14 cellular contexts compared by ENCODE assay signal in the genomic region with DNA sequence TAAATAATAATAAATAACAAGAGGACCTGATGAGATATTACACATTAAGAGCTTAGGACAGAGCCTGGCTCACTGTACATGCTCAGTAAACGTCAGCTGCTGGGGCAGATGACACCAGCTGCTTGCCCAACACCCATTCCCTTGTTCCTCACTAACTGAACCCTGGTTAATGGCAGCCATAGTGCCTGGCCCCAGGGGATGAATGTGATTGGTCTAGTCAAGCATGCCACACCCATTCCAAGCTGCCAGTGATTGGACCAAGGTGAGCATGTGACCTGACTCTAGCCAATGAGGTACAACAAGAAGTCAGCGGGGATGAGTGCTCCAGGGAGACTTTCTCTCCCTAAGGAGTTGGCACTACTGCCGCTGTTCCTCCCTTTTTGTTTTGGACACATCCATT.
DNase-seq lines count a peak whose midpoint lies in the region; ATAC-seq and TF ChIP-seq lines count a peak whose summit lies in the region.
"Had no signal": no experiment of that assay in that cellular context is flagged by ENCODE, and none has a peak within 500 bp of the region (broad histone marks: within the 10 kb centered on the region; RNA-seq: fewer than 3 reads in every experiment).

No MANE protein-coding gene starts in this region.

- H3K9ac ChIP-seq in mesenchymal stem cell (ENCODE audit: low read length): no peak overlapping the region

- H2AK5ac ChIP-seq in mesenchymal stem cell (ENCODE audit: low read length, severe bottlenecking): no peak overlapping the region

- H3K27me3 ChIP-seq in RWPE2 (ENCODE audit: insufficient read depth, poor library complexity, severe bottlenecking): no peaks in the 10 kb centered on the region
- H3K27me3 ChIP-seq in mesenchymal stem cell (ENCODE audit: control insufficient read depth in 1 of 2, insufficient read depth in 1 of 2, low read length in 2 of 2): no peaks in the 10 kb centered on the region
- no peaks in the 10 kb centered on the region for H3K27me3 ChIP-seq in WERI-Rb-1 (ENCODE audit: insufficient read depth, low read depth, severe bottlenecking)
- H3K27me3 ChIP-seq: tibial artery had no signal

- peak overlapping the region in 1 of 2 experiments; percentile 14 for H3K4ac ChIP-seq in mesenchymal stem cell (ENCODE audit: low read depth in 1 of 2, low read length in 2 of 2)

- H2AFZ ChIP-seq in mesenchymal stem cell (ENCODE audit: low read depth, low read length): no peak overlapping the region

- peak overlapping the region in 1 of 2 experiments; percentile 1 for H3K23ac ChIP-seq in mesenchymal stem cell (ENCODE audit: low read length in 2 of 2)

- H3K36me3 ChIP-seq in HEK293 (ENCODE audit: control insufficient read depth in 2 of 2, insufficient read depth in 1 of 2, low read length in 2 of 2) (no peaks in the 10 kb centered on the region), RWPE2 (ENCODE audit: low read depth) (no peaks in the 10 kb centered on the region), mesenchymal stem cell (ENCODE audit: control insufficient read depth in 1 of 2, insufficient read depth in 2 of 2, low read depth in 1 of 2, low read length in 2 of 2) (no peaks in the 10 kb centered on the region), WERI-Rb-1 (no peaks in the 10 kb centered on the region)
- H3K36me3 ChIP-seq: tibial artery had no signal

- H2BK120ac ChIP-seq in mesenchymal stem cell (ENCODE audit: low read depth, low read length): peak overlapping the region; percentile 69

- no peak overlapping the region for H3K4me2 ChIP-seq in mesenchymal stem cell (ENCODE audit: low read length, poor library complexity, severe bottlenecking)

- POLR2A ChIA-PET in HEK293 (lab: Yijun Ruan, JAX): no interaction called here

- no peaks in the 10 kb centered on the region for H3K79me1 ChIP-seq in mesenchymal stem cell (replicated peaks; ENCODE audit: low read length, poor library complexity, severe bottlenecking)

- H3K4me1 ChIP-seq in HEK293 (ENCODE audit: control insufficient read depth, insufficient read depth, low read length) (no peaks in the 10 kb centered on the region), RWPE2 (ENCODE audit: insufficient read depth, poor library complexity, severe bottlenecking) (peaks cover 62% of the 10 kb centered on the region), mesenchymal stem cell (ENCODE audit: control insufficient read depth, insufficient read depth, low read depth, low read length) (peaks cover 19% of the 10 kb centered on the region)

- peak overlapping the region; percentile 67 for H2BK15ac ChIP-seq in mesenchymal stem cell (ENCODE audit: low read depth, poor library complexity, severe bottlenecking)

- H3K4me3 ChIP-seq in HEK293 (ENCODE audit: low read depth, low read length): no peak overlapping the region
- H3K4me3 ChIP-seq in RWPE2 (ENCODE audit: severe bottlenecking): no peak overlapping the region
- no peak overlapping the region for H3K4me3 ChIP-seq in mesenchymal stem cell (ENCODE audit: insufficient read depth in 1 of 2, low read depth in 1 of 2, low read length in 2 of 2)
- no peak overlapping the region for H3K4me3 ChIP-seq in WERI-Rb-1 (ENCODE audit: low read depth, low read length)
- H3K4me3 ChIP-seq: tibial artery had no signal

- ATAC-seq in RWPE2 (ENCODE audit: low read depth): no peak
- ATAC-seq in GM19023 (IDR thresholded peaks at IDR 0.05; ENCODE audit: unreplicated experiment): no peak

- peak overlapping the region; percentile 85 to 99 for H2BK12ac ChIP-seq in mesenchymal stem cell (ENCODE audit: low read length in 2 of 2)

- peak overlapping the region; percentile 67 to 91 for H3K18ac ChIP-seq in mesenchymal stem cell (ENCODE audit: low read depth in 1 of 2, low read length in 2 of 2)

- H2BK5ac ChIP-seq in mesenchymal stem cell (ENCODE audit: low read depth, low read length, poor library complexity, severe bottlenecking): no peak overlapping the region

- peak overlapping the region; percentile 70 for H4K8ac ChIP-seq in mesenchymal stem cell (ENCODE audit: low read length)

- TF ChIP-seq CTCF in HEK293 (tag by site-specific recombination; IDR thresholded peaks at IDR 0.05): no peak
- TF ChIP-seq CTCF in RWPE2 (IDR thresholded peaks at IDR 0.05; ENCODE audit: poor library complexity, severe bottlenecking): no peak
- TF ChIP-seq CTCF in WERI-Rb-1 (IDR thresholded peaks at IDR 0.05; ENCODE audit: low read depth, low read length): no peak

- H3K14ac ChIP-seq in mesenchymal stem cell (ENCODE audit: low read length in 2 of 2): peak overlapping the region in 1 of 2 experiments; percentile 73

- peak overlapping the region; percentile 93 for H4K91ac ChIP-seq in mesenchymal stem cell (ENCODE audit: low read length)

- H3K27ac ChIP-seq in HEK293 (ENCODE audit: extremely low read depth, low read depth, low read length) (no peak overlapping the region), RWPE2 (ENCODE audit: poor library complexity, severe bottlenecking) (peak overlapping the region; percentile 99), mesenchymal stem cell (ENCODE audit: low read length, poor library complexity, severe bottlenecking) (no peak overlapping the region), WERI-Rb-1 (no peak overlapping the region)

- CTCF ChIA-PET in HEK293 (lab: Yijun Ruan, JAX): interaction anchor here (2.2 kb wide), 1 partner anchor 9 kb away, joined by 9 read pairs; no protein-coding TSS in a partner anchor

- H3K9me3 ChIP-seq in HEK293 (ENCODE audit: control insufficient read depth, insufficient read depth, low read depth, low read length): no peaks in the 10 kb centered on the region
- H3K9me3 ChIP-seq in RWPE2 (ENCODE audit: severe bottlenecking): peaks cover 4% of the 10 kb centered on the region
- H3K9me3 ChIP-seq in mesenchymal stem cell (ENCODE audit: control insufficient read depth, low read length): peaks cover 7% of the 10 kb centered on the region
- peaks cover 8% of the 10 kb centered on the region for H3K9me3 ChIP-seq in WERI-Rb-1 (ENCODE audit: severe bottlenecking)
- H3K9me3 ChIP-seq: tibial artery had no signal

- WGBS in mesenchymal stem cell: 85% methylated on average over 2 of the region's 3 CpGs

- peak; percentile 76 for DNase-seq in NCI-H82 (lab: John Stamatoyannopoulos, UW)
- no peak for DNase-seq in NCI-H82 treated with DMSO at 0.1 percent for 48 hours (lab: John Stamatoyannopoulos, UW; ENCODE audit: unreplicated experiment)
- DNase-seq in RWPE2 (ENCODE audit: low spot score): no peak
- peak; percentile 48 for DNase-seq in mesenchymal stem cell
- no peak for DNase-seq in RPMI8226
- no peak for DNase-seq in WERI-Rb-1
- DNase-seq: activated naive CD4-positive, alpha-beta T cell treated with anti-CD3 and anti-CD28 coated beads, Interleukin-2, amount 50 U/mL, for 16 hours; DMS153; effector CD8-positive, alpha-beta T cell; MM.1S; NCI-H446 treated with DMSO at 0.1 percent for 48 hours had no signal

TF ChIP-seq in HEK293, 187 proteins besides CTCF, POLR2A, EP300 and RAD21:
- TF ChIP-seq, protein P1, sequence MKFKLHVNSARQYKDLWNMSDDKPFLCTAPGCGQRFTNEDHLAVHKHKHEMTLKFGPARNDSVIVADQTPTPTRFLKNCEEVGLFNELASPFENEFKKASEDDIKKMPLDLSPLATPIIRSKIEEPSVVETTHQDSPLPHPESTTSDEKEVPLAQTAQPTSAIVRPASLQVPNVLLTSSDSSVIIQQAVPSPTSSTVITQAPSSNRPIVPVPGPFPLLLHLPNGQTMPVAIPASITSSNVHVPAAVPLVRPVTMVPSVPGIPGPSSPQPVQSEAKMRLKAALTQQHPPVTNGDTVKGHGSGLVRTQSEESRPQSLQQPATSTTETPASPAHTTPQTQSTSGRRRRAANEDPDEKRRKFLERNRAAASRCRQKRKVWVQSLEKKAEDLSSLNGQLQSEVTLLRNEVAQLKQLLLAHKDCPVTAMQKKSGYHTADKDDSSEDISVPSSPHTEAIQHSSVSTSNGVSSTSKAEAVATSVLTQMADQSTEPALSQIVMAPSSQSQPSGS (tag by site-specific recombination; IDR thresholded peaks at IDR 0.05; ENCODE audit: low read depth): no peak
- peak; percentile 24; the same call in 1 of the 2 replicates for TF ChIP-seq SP3 (tag by site-specific recombination; IDR thresholded peaks at IDR 0.05)
- TF ChIP-seq ZNF248 (tag by site-specific recombination; IDR thresholded peaks at IDR 0.05): no peak
- no peak for TF ChIP-seq MZF1 (tag by site-specific recombination; IDR thresholded peaks at IDR 0.05; ENCODE audit: borderline replicate concordance)
- TF ChIP-seq, protein P2, sequence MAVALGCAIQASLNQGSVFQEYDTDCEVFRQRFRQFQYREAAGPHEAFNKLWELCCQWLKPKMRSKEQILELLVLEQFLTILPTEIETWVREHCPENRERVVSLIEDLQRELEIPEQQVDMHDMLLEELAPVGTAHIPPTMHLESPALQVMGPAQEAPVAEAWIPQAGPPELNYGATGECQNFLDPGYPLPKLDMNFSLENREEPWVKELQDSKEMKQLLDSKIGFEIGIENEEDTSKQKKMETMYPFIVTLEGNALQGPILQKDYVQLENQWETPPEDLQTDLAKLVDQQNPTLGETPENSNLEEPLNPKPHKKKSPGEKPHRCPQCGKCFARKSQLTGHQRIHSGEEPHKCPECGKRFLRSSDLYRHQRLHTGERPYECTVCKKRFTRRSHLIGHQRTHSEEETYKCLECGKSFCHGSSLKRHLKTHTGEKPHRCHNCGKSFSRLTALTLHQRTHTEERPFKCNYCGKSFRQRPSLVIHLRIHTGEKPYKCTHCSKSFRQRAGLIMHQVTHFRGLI (tag by site-specific recombination; IDR thresholded peaks at IDR 0.05): no peak
- 0 out of 2 replicates have a peak, but pooled peaks have one; percentile 26 for TF ChIP-seq KLF9 (tag by site-specific recombination; IDR thresholded peaks at IDR 0.05; ENCODE audit: low read depth)
- TF ChIP-seq KLF10 (tag by site-specific recombination; IDR thresholded peaks at IDR 0.05): peak; percentile 62
- TF ChIP-seq SP2 (tag by site-specific recombination; IDR thresholded peaks at IDR 0.05): peak; percentile 62

Comparison
In these comparisons a context has a peak if more than half of its experiments do, and no peak if none do; other contexts are left out.
1. DNase-seq: peak in NCI-H82 (single experiment) and mesenchymal stem cell (single experiment); none in NCI-H82 treated with DMSO at 0.1 percent for 48 hours (single experiment), RWPE2 (single experiment), RPMI8226 (single experiment) and WERI-Rb-1 (single experiment).